32 cellular contexts compared by ENCODE assay signal in the genomic region with DNA sequence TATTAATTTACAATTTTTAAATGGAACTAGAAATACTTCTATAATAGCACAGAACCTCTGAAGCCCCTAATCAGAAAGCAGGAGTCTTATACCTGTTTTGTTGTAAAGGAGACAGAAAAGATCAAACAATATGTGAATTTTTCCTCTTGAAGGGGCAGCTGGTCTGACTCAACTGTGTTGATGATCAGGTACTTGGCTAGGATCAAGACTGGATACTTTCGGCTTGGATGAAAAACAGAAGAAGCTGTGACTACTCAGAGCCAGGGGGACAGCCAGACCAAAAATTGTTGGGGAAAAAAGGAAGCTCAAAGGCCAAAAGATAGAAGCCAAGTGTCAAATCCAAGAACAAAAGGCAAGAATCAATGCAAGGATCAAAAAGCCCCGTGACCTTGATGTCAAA.
"Had no signal": no experiment of that assay in that cellular context is flagged by ENCODE, and none has a peak within 500 bp of the region (broad histone marks: within the 10 kb centered on the region; RNA-seq: fewer than 3 reads in every experiment).

No MANE protein-coding gene starts in this region.

- H3K27ac ChIP-seq: adrenal gland, body of pancreas, brain microvascular endothelial cell, breast epithelium, VCaP had no signal

- ATAC-seq: activated CD8-positive, alpha-beta T cell treated with anti-CD3 and anti-CD28 coated beads for 36 hours; activated naive CD4-positive, alpha-beta T cell treated with anti-CD3 and anti-CD28 coated beads, Interleukin-2, amount 50 U/mL, for 72 hours; activated T-cell treated with anti-CD3 and anti-CD28 coated beads, Interleukin-2, amount 50 U/mL, for 4 hours; activated T-cell treated with anti-CD3 and anti-CD28 coated beads, Interleukin-2, amount 50 U/mL, for 72 hours; activated T-helper 17 cell treated with anti-CD3 and anti-CD28 coated beads, Interleukin-2, amount 50 U/mL, for 72 hours; body of pancreas; T-cell; T-helper 17 cell had no signal

- H3K36me3 ChIP-seq: adrenal gland, brain microvascular endothelial cell, breast epithelium had no signal

- DNase-seq: activated B cell treated with CpG ODN at 0.5 μM for 24 hours; activated CD4-positive, alpha-beta memory T cell treated with anti-CD3 and anti-CD28 coated beads for 36 hours; activated CD4-positive, alpha-beta T cell treated with anti-CD3 and anti-CD28 coated beads for 4 hours; activated CD4-positive, alpha-beta T cell treated with anti-CD3 and anti-CD28 coated beads, Interleukin-2, amount 10 ng/mL, durations not matched to agents 24 days and 14 days; activated CD4-positive, alpha-beta T cell treated with anti-CD3 and anti-CD28 coated beads, Interleukin-2, amount 50 U/mL, for 1 hour; activated CD4-positive, alpha-beta T cell treated with anti-CD3 and anti-CD28 coated beads, Interleukin-2, amount 50 U/mL, for 4 hours; activated CD4-positive, CD25-positive, alpha-beta regulatory T cell treated with anti-CD3 and anti-CD28 coated beads, Interleukin-2, amount 50 U/mL, for 72 hours; activated CD8-positive, alpha-beta memory T cell treated with anti-CD3 and anti-CD28 coated beads, Interleukin-2, amount 50 U/mL, for 4 hours; activated CD8-positive, alpha-beta T cell treated with anti-CD3 and anti-CD28 coated beads for 36 hours; activated effector memory CD4-positive, alpha-beta T cell treated with anti-CD3 and anti-CD28 coated beads, Interleukin-2, amount 50 U/mL, for 16 hours; activated gamma-delta T cell treated with Interleukin-2 at 50 U/mL for 16 hours; activated naive CD4-positive, alpha-beta T cell; activated naive CD4-positive, alpha-beta T cell treated with anti-CD3 and anti-CD28 coated beads for 36 hours; activated naive CD4-positive, alpha-beta T cell treated with anti-CD3 and anti-CD28 coated beads, Interleukin-2, amount 50 U/mL, for 16 hours; activated naive CD8-positive, alpha-beta T cell treated with anti-CD3 and anti-CD28 coated beads for 36 hours; activated T-cell treated with anti-CD3 and anti-CD28 coated beads for 4 hours; activated T-cell treated with anti-CD3 and anti-CD28 coated beads, Interleukin-2, amount 50 U/mL, for 1 hour; activated T-cell treated with anti-CD3 and anti-CD28 coated beads, Interleukin-2, amount 50 U/mL, for 4 hours; activated T-cell treated with anti-CD3 and anti-CD28 coated beads, Interleukin-2, amount 50 U/mL, for 72 hours; adrenal gland; amniotic stem cell; aorta; body of pancreas; brain microvascular endothelial cell; central memory CD4-positive, alpha-beta T cell; T-cell; T-helper 17 cell; T-helper 9 cell had no signal

- H3K27me3 ChIP-seq: adrenal gland, body of pancreas, brain microvascular endothelial cell, breast epithelium had no signal

- H3K4me1 ChIP-seq: adrenal gland, breast epithelium had no signal

- H3K4me3 ChIP-seq: adrenal gland, body of pancreas, breast epithelium had no signal

- H3K9me3 ChIP-seq: adrenal gland, body of pancreas, breast epithelium had no signal
